ENCODE assay signal across 18 cellular contexts in the genomic region with DNA sequence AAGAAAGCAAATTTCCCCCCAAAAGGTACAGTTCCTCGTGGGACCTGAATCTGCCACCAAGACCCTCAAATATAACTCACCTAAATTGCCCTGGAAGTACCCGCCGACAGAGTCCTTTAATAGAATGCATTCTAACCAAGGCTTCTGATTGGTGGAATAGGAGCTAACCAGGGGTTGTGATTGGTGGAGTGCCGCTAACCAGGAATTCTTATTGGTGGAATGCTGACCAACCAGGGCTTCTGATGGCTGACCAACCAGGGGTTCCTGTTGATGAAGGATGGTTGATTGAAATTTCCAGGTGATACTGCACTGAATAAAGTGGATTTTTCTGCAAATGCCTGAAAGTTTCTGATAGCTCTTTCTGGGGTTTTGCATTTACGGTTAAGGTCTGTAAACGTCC. TPM values are rescaled to one million over a fixed set of nuclear protein-coding genes. Genes with fewer than 3 reads are reported as not detected.
DNase-seq lines count a peak whose midpoint lies in the region; ATAC-seq lines count a peak whose summit lies in the region.
"Had no signal": no experiment of that assay in that cellular context is flagged by ENCODE, and none has a peak within 500 bp of the region (broad histone marks: within the 10 kb centered on the region; RNA-seq: fewer than 3 reads in every experiment).

No MANE protein-coding gene starts in this region.

- peak; percentile 30 for DNase-seq in DMS53 (lab: John Stamatoyannopoulos, UW)
- DNase-seq in DMS53 treated with DMSO at 0.1 percent for 48 hours (lab: John Stamatoyannopoulos, UW; ENCODE audit: unreplicated experiment), result no peak
- peak; percentile 88 for DNase-seq in H7
- DNase-seq in SK-N-DZ (ENCODE audit: low spot score), result peak; percentile 59
- peak; percentile 59 for DNase-seq in iPS-NIHi11 (ENCODE audit: low spot score)
- DNase-seq in DMS79 treated with DMSO at 0.1 percent for 48 hours (lab: John Stamatoyannopoulos, UW), result no peak
- no peak for DNase-seq in substantia nigra (lab: John Stamatoyannopoulos, UW)
- DNase-seq: 8988T, HFFc6, left lung, T-helper 9 cell had no signal

- H3K4me3 ChIP-seq in H7 (ENCODE audit: insufficient read depth, low read depth, low read length), result no peak overlapping the region
- H3K4me3 ChIP-seq: gastroesophageal sphincter, left lung, skin epidermis, tibial nerve had no signal

- peaks cover 5% of the 10 kb centered on the region for H3K36me3 ChIP-seq in H7 (replicated peaks; ENCODE audit: control insufficient read depth, insufficient read depth, low read length)
- H3K36me3 ChIP-seq: neutrophil had no signal

- ATAC-seq in GM19351 (IDR thresholded peaks at IDR 0.05; ENCODE audit: unreplicated experiment), result no peak
- ATAC-seq: gastroesophageal sphincter, left lung had no signal

- no peaks in the 10 kb centered on the region for H3K27me3 ChIP-seq in H7 (ENCODE audit: control insufficient read depth, insufficient read depth, low read length)
- H3K27me3 ChIP-seq: gastroesophageal sphincter, left lung, neutrophil, tibial nerve had no signal

- no peak overlapping the region for H3K27ac ChIP-seq in substantia nigra (ENCODE audit: low read depth, low read length, poor library complexity, severe bottlenecking)
- H3K27ac ChIP-seq: gastroesophageal sphincter, left lung, neutrophil, skin epidermis had no signal

RNA-seq across cellular contexts. Expression of a gene that starts 6.5 kb away (rescaled TPM):
- 34.7 and 45.0 TPM in 2 replicates for total RNA-seq in H7 (2014; rRNA removed; shearing (Covaris generic))
- polyA plus RNA-seq in SK-N-DZ (2014; cell fraction: cytosol; rRNA removed), result 26.4 and 28.4 TPM in 2 replicates
- 29.5 and 31.0 TPM in 2 replicates for polyA plus RNA-seq in SK-N-DZ (2014; cell fraction: nucleus; rRNA removed)

RNA-seq across cellular contexts. Expression of a gene that starts 24.5 kb away (rescaled TPM):
- 0.07 TPM in 1 of 2 replicates, not detected in the other for total RNA-seq in H7 (2014; rRNA removed; shearing (Covaris generic))
- polyA plus RNA-seq in SK-N-DZ (2014; cell fraction: cytosol; rRNA removed), result 0.08 and 0.31 TPM in 2 replicates
- 0.05 TPM in 1 of 2 replicates, not detected in the other for polyA plus RNA-seq in SK-N-DZ (2014; cell fraction: nucleus; rRNA removed)
- total RNA-seq: activated CD8-positive, alpha-beta memory T cell treated with anti-CD3 and anti-CD28 coated beads for 36 hours; HFFc6; RPMI7951 had no signal

RNA-seq across cellular contexts. Expression of a gene that starts 49.5 kb away (rescaled TPM):
- total RNA-seq in H7 (2014; rRNA removed; shearing (Covaris generic)), result 1.5 and 2.7 TPM in 2 replicates
- 4.4 and 4.5 TPM in 2 replicates for polyA plus RNA-seq in SK-N-DZ (2014; cell fraction: cytosol; rRNA removed)
- 2.7 and 7.0 TPM in 2 replicates for polyA plus RNA-seq in SK-N-DZ (2014; cell fraction: nucleus; rRNA removed)

Comparison
In these comparisons a context has a peak if more than half of its experiments do, and no peak if none do; other contexts are left out.
1. DNase-seq: peak in DMS53 (single experiment), H7 (single experiment), SK-N-DZ (single experiment) and iPS-NIHi11 (single experiment); none in DMS53 treated with DMSO at 0.1 percent for 48 hours (single experiment), DMS79 treated with DMSO at 0.1 percent for 48 hours (single experiment) and substantia nigra (0 of 49).